Comparison of ENCODE assay signal across 8 cellular contexts in the genomic region with DNA sequence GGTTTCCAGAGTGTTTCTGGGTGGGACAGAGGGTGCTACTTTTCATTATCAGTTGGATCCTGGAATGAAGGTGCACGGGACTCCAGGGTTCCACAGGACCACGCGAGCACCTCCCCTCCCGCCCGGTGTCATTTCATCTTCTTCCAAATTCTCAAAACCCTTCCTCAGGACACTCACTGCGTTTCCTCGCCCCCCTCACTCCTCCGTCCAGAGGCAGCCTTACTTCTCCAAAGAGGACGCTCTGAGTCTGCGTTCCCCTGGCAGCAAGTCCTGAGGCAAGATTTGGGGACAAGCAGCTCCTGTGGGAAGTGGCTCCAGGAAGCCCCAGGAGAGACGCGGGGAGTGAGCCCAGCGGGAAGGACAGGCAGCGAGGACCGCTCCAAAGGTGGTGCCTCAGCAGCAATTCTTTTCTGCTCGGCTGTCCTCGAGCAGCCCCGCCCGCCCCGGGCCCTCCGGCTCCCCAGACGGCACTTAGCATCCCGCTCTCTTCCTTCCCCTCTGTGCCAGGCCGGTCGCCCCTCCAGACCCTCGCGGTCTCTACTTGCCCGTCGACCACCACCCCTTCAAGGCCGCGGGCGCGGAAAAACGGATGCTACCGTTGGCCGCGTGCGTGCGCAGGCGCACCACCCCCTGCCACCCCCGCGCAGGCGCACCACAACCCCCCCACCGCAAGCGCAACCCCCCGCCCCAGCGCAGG. TPM values are rescaled to one million over a fixed set of nuclear protein-coding genes. Genes with fewer than 3 reads are reported as not detected.
DNase-seq lines count a peak whose midpoint lies in the region; ATAC-seq, FAIRE-seq and TF ChIP-seq lines count a peak whose summit lies in the region.

No MANE protein-coding gene starts in this region.

- peaks cover 0 to 1% (median 0%) of the 10 kb centered on the region in 3 donors for H3K9me3 Mint-ChIP-seq in IgD-negative memory B cell

- no peak for TF ChIP-seq CTCF in brain microvascular endothelial cell (IDR thresholded peaks at IDR 0.05; ENCODE audit: low read depth, low read length, missing control alignments)
- no peak for TF ChIP-seq CTCF in lung (IDR thresholded peaks at IDR 0.05; ENCODE audit: control extremely low read depth, extremely low read depth)
- TF ChIP-seq CTCF in upper lobe of right lung (IDR thresholded peaks at IDR 0.05) = no peak

- ATAC-seq in GM21723 (IDR thresholded peaks at IDR 0.05; ENCODE audit: unreplicated experiment) (peak; percentile 30), lung (ENCODE audit: insufficient read depth, low FRiP score) (peak; percentile 14), upper lobe of right lung (peak; percentile 13)

- intact Hi-C loops in upper lobe of right lung (cut with DNase I) = no loop called here

- H3K4me3 Mint-ChIP-seq in IgD-negative memory B cell = peak overlapping the region; percentile 93 to 99 (median 97)

- no peaks in the 10 kb centered on the region for H3K36me3 ChIP-seq in brain microvascular endothelial cell (replicated peaks)
- peaks cover 0 to 2% of the 10 kb centered on the region in 2 donors for H3K36me3 ChIP-seq in lung (ENCODE audit: control insufficient read depth in 2 of 2, insufficient read depth in 2 of 2, low read length in 2 of 2)
- no peaks in the 10 kb centered on the region for H3K36me3 ChIP-seq in upper lobe of right lung

- peaks cover 6% of the 10 kb centered on the region for H3K36me3 Mint-ChIP-seq in IgD-negative memory B cell

- peaks cover 17 to 42% (median 25%) of the 10 kb centered on the region in 3 donors for H3K4me1 Mint-ChIP-seq in IgD-negative memory B cell

- H3K4me1 ChIP-seq in lung (ENCODE audit: control insufficient read depth in 2 of 2, insufficient read depth in 2 of 2, low read length in 2 of 2) (peaks cover 9 to 11% of the 10 kb centered on the region in 2 donors), upper lobe of right lung (peaks cover 25% of the 10 kb centered on the region)

- DNase-seq in GM12892 (ENCODE audit: insufficient read length) (no peak), brain microvascular endothelial cell (no peak), lung (ENCODE audit: low spot score) (no peak), upper lobe of right lung (no peak), NAMALWA (ENCODE audit: low spot score) (no peak), GOT3 (lab: John Stamatoyannopoulos, UW) (no peak)

- H3K27ac ChIP-seq in brain microvascular endothelial cell = peak overlapping the region; percentile 70
- peak overlapping the region; percentile 81 to 92 for H3K27ac ChIP-seq in lung (ENCODE audit: low read depth in 1 of 2, low read length in 1 of 2)
- peak overlapping the region; percentile 73 for H3K27ac ChIP-seq in upper lobe of right lung

- H3K4me3 ChIP-seq in brain microvascular endothelial cell (ENCODE audit: low read depth, low read length) (peak overlapping the region; percentile 91), lung (peak overlapping the region; percentile 74), upper lobe of right lung (peak overlapping the region; percentile 57)

- in situ Hi-C loops in brain microvascular endothelial cell (cut with HindIII; ENCODE audit: low pct_ligation_motif_present, low sequenced_read_pairs) = no loop called here

- 0% methylated on average over 40 to 47 of the region's 47 CpGs for WGBS in lung, 2 donors

- FAIRE-seq in GM12892 (lab: Jason Lieb, UNC) = no peak

- H3K27me3 ChIP-seq in brain microvascular endothelial cell (replicated peaks) (no peaks in the 10 kb centered on the region), lung (ENCODE audit: control insufficient read depth, insufficient read depth) (no peaks in the 10 kb centered on the region), upper lobe of right lung (no peaks in the 10 kb centered on the region)

- no peaks in the 10 kb centered on the region for H3K27me3 Mint-ChIP-seq in IgD-negative memory B cell

- H3K27ac Mint-ChIP-seq in IgD-negative memory B cell = peak overlapping the region; percentile 98 to 100 (median 99)

- peak; percentile 53; the same call in 1 of the 2 replicates for TF ChIP-seq POLR2A in GM12892 (IDR thresholded peaks at IDR 0.05; ENCODE audit: low read depth, low read length)

- H3K9me3 ChIP-seq in lung (ENCODE audit: control insufficient read depth in 2 of 2, insufficient read depth in 1 of 2, low read length in 1 of 2) (no peaks in the 10 kb centered on the region), upper lobe of right lung (no peaks in the 10 kb centered on the region)

RNA-seq across cellular contexts. Expression of gene LRRC27, which starts 0.6 kb away (rescaled TPM):
- 6.3 TPM for polyA plus RNA-seq in GM12892 (2012; ENCODE audit: missing spikeins)
- polyA plus RNA-seq in IgD-negative memory B cell (14.5 TPM), lung (10 to 100 TPM in 1 of 2 donors, 1 to 10 TPM in 1; 5.8 to 18.3 TPM)
- total RNA-seq in lung (10 to 100 TPM; 16.1 to 25.5 TPM), upper lobe of right lung (6.3 TPM)

RNA-seq across cellular contexts. Expression of gene STK32C, which starts 23.7 kb away (rescaled TPM):
- 4.3 TPM for polyA plus RNA-seq in GM12892 (2012; ENCODE audit: missing spikeins)
- polyA plus RNA-seq in IgD-negative memory B cell (4.0 TPM), lung (10 to 100 TPM; 15.7 to 16.9 TPM)
- total RNA-seq in lung (10 to 100 TPM in 1 of 2 donors, 1 to 10 TPM in 1; 5.1 to 22.0 TPM), upper lobe of right lung (13.2 TPM)
